30 cellular contexts compared by ENCODE assay signal in genomic region chr6:7334685-7335084, GRCh38. TPM values are rescaled to one million over a fixed set of nuclear protein-coding genes. Genes with fewer than 3 reads are reported as not detected.
"Had no signal": no experiment of that assay in that cellular context is flagged by ENCODE, and none has a peak within 500 bp of the region (broad histone marks: within the 10 kb centered on the region; RNA-seq: fewer than 3 reads in every experiment).

No MANE protein-coding gene starts in this region.

- FAIRE-seq: colon, endometrium, endothelial cell of umbilical vein, frontal cortex had no signal

- H3K4me1 ChIP-seq: colonic mucosa, esophagus muscularis mucosa, gastrocnemius medialis, gastroesophageal sphincter, heart right ventricle had no signal

- H3K36me3 ChIP-seq: colonic mucosa, esophagus muscularis mucosa, esophagus squamous epithelium, gastrocnemius medialis, gastroesophageal sphincter, heart left ventricle, heart right ventricle had no signal

- ATAC-seq: effector memory CD8-positive, alpha-beta T cell; esophagus mucosa; foreskin keratinocyte; gastrocnemius medialis; gastroesophageal sphincter; heart left ventricle; heart right ventricle had no signal

- H3K4me3 ChIP-seq: colonic mucosa, coronary artery, dorsolateral prefrontal cortex, esophagus muscularis mucosa, esophagus squamous epithelium, gastrocnemius medialis, gastroesophageal sphincter, heart left ventricle, heart right ventricle had no signal

- DNase-seq: colonic mucosa; cortex of kidney; dermis blood vessel endothelial cell; dorsolateral prefrontal cortex; effector CD4-positive, alpha-beta T cell; effector CD8-positive, alpha-beta T cell; effector memory CD8-positive, alpha-beta T cell; endodermal cell; erythroblast; esophagus squamous epithelium; foreskin fibroblast; foreskin keratinocyte; foreskin melanocyte; gastrocnemius medialis; glutamatergic neuron; head of caudate nucleus; heart left ventricle; heart right ventricle had no signal

- H3K9me3 ChIP-seq: colonic mucosa, esophagus muscularis mucosa, esophagus squamous epithelium, gastrocnemius medialis, gastroesophageal sphincter, heart left ventricle, heart right ventricle had no signal

- H3K27ac ChIP-seq: colonic mucosa, coronary artery, dorsolateral prefrontal cortex, epithelial cell of prostate, esophagus muscularis mucosa, esophagus squamous epithelium, foreskin keratinocyte, gastrocnemius medialis, gastroesophageal sphincter, heart left ventricle, heart right ventricle had no signal

- H3K27me3 ChIP-seq: colonic mucosa, dorsolateral prefrontal cortex, esophagus muscularis mucosa, esophagus squamous epithelium, foreskin keratinocyte, gastrocnemius medialis, heart left ventricle had no signal

RNA-seq across cellular contexts. Expression of gene CAGE1, which starts 54.9 kb away (rescaled TPM):
- total RNA-seq: colonic mucosa, endothelial cell of umbilical vein, epithelial cell of proximal tubule, esophagus muscularis mucosa, frontal cortex, gastrocnemius medialis, gastroesophageal sphincter, glomerular endothelial cell had no signal
- polyA plus RNA-seq: endothelial cell of umbilical vein, fibroblast of lung, heart left ventricle, heart right ventricle had no signal
